Comparison of ENCODE assay signal across 16 cellular contexts in the genomic region with DNA sequence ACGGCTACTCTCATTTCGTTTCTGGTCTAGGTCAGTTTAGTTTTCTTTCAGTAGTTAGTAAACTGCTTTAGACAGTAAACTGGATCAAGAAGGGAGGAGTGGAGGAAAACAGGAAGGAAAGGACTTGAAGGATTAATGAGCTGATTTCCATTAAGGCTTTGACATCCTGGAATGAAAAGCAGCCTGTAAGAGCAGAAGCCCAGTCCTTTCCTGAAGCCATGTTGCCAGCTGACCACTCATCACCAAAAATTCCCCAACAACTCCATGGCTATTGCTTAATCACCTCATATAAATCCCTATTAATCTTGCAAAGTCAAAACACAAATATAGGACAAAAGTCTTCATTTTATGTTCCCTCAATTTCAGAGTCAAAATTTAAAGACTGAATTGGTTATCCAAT.
DNase-seq lines count a peak whose midpoint lies in the region; ATAC-seq, FAIRE-seq and TF ChIP-seq lines count a peak whose summit lies in the region.
"Had no signal": no experiment of that assay in that cellular context is flagged by ENCODE, and none has a peak within 500 bp of the region (broad histone marks: within the 10 kb centered on the region; RNA-seq: fewer than 3 reads in every experiment).

No MANE protein-coding gene starts in this region.

- peaks cover 9% of the 10 kb centered on the region for H4K20me1 ChIP-seq in astrocyte (ENCODE audit: insufficient read depth, low read length)
- H4K20me1 ChIP-seq in hepatocyte (ENCODE audit: insufficient read depth, poor library complexity, severe bottlenecking), result no peaks in the 10 kb centered on the region

- peaks cover 4% of the 10 kb centered on the region for H3K36me3 Mint-ChIP-seq in astrocyte (ENCODE audit: low read depth, unreplicated experiment)

- H3K9ac ChIP-seq in astrocyte (ENCODE audit: low read length), result no peak overlapping the region

- H3K4me3 ChIP-seq in astrocyte (ENCODE audit: insufficient read depth, low read depth, low read length) (no peak overlapping the region), hepatocyte (no peak overlapping the region), spleen (no peak overlapping the region), pancreas (no peak overlapping the region)

- no peaks in the 10 kb centered on the region for H3K9me2 ChIP-seq in hepatocyte (replicated peaks; ENCODE audit: insufficient read depth)

- no peaks in the 10 kb centered on the region for H3K36me3 ChIP-seq in astrocyte (ENCODE audit: insufficient read depth, low read length)
- no peaks in the 10 kb centered on the region for H3K36me3 ChIP-seq in hepatocyte (replicated peaks; ENCODE audit: insufficient read depth, low read depth)
- H3K36me3 ChIP-seq in spleen, result peaks cover 0 to 39% (median 8%) of the 10 kb centered on the region in 6 donors
- no peaks in the 10 kb centered on the region for H3K36me3 ChIP-seq in pancreas

- H3K4me1 ChIP-seq in astrocyte (ENCODE audit: insufficient read depth, low read length), result peaks cover 41% of the 10 kb centered on the region
- H3K4me1 ChIP-seq in hepatocyte (ENCODE audit: insufficient read depth), result peaks cover 27% of the 10 kb centered on the region
- peaks cover 3 to 22% (median 10%) of the 10 kb centered on the region in 6 donors for H3K4me1 ChIP-seq in spleen
- peaks cover 6 to 17% (median 16%) of the 10 kb centered on the region in 3 donors for H3K4me1 ChIP-seq in pancreas

- intact Hi-C loops in spleen (cut with DNase I; ENCODE audit: low total_unique reads), result no loop called here
- intact Hi-C loops in pancreas (cut with DNase I), result no loop called here

- TF ChIP-seq CTCF in astrocyte (IDR thresholded peaks at IDR 0.05; ENCODE audit: insufficient read depth, low read depth, low read length) (no peak), hepatocyte (IDR thresholded peaks at IDR 0.05; ENCODE audit: poor library complexity) (no peak), spleen (IDR thresholded peaks at IDR 0.05 in 8 of 11, conservative IDR thresholded peaks at IDR 0.05 in 3 of 11) (no peak), pancreas (IDR thresholded peaks at IDR 0.05) (no peak)

- peak overlapping the region; percentile 3 for H3K4me2 ChIP-seq in astrocyte (ENCODE audit: low read length)
- H3K4me2 ChIP-seq in hepatocyte, result no peak overlapping the region

- no peaks in the 10 kb centered on the region for H3K9me3 ChIP-seq in astrocyte (ENCODE audit: insufficient read depth, low read depth, low read length)
- no peaks in the 10 kb centered on the region for H3K9me3 ChIP-seq in hepatocyte (ENCODE audit: low read depth)
- H3K9me3 ChIP-seq in spleen, result no peaks in the 10 kb centered on the region
- no peaks in the 10 kb centered on the region for H3K9me3 ChIP-seq in pancreas

- TF ChIP-seq POLR2A in spleen (IDR thresholded peaks at IDR 0.05), result no peak

- FAIRE-seq in astrocyte (lab: Jason Lieb, UNC), result no peak
- FAIRE-seq in pancreas (lab: Jason Lieb, UNC), result no peak

- H3K27ac ChIP-seq in astrocyte (ENCODE audit: low read depth, low read length) (peak overlapping the region; percentile 56), hepatocyte (peak overlapping the region; percentile 52), spleen (peak overlapping the region in 6 of 8 donors; percentile 21 to 55 (median 44)), pancreas (no peak overlapping the region)
- H3K27ac ChIP-seq: foreskin keratinocyte had no signal

- H3K4me1 Mint-ChIP-seq in astrocyte (ENCODE audit: low read depth, unreplicated experiment), result peaks cover 41% of the 10 kb centered on the region

- H3K79me2 ChIP-seq in astrocyte (ENCODE audit: insufficient read depth, low read length) (no peaks in the 10 kb centered on the region), hepatocyte (no peaks in the 10 kb centered on the region)

- no peak overlapping the region for H3K4me3 Mint-ChIP-seq in astrocyte (ENCODE audit: unreplicated experiment)
- H3K4me3 Mint-ChIP-seq: activated T-cell treated with anti-CD3 and anti-CD28 coated beads, Interleukin-2, amount 50 U/mL, for 4 hours had no signal

- no peaks in the 10 kb centered on the region for H3K9me3 Mint-ChIP-seq in astrocyte (ENCODE audit: unreplicated experiment)
- H3K9me3 Mint-ChIP-seq: activated T-cell treated with anti-CD3 and anti-CD28 coated beads, Interleukin-2, amount 50 U/mL, for 4 hours had no signal

- H3K27me3 ChIP-seq in astrocyte (ENCODE audit: insufficient read depth, low read length), result no peaks in the 10 kb centered on the region
- H3K27me3 ChIP-seq in hepatocyte, result no peaks in the 10 kb centered on the region
- H3K27me3 ChIP-seq in spleen (replicated peaks in 1 of 7), result no peaks in the 10 kb centered on the region
- H3K27me3 ChIP-seq in pancreas, result no peaks in the 10 kb centered on the region
- H3K27me3 ChIP-seq: foreskin keratinocyte had no signal

- peak overlapping the region; percentile 90 for H3K27ac Mint-ChIP-seq in astrocyte (ENCODE audit: unreplicated experiment)

- ATAC-seq in pancreas, result no peak
- no peak for ATAC-seq in HG03039 (IDR thresholded peaks at IDR 0.05; ENCODE audit: unreplicated experiment)
- ATAC-seq: activated T-cell treated with anti-CD3 and anti-CD28 coated beads, Interleukin-2, amount 50 U/mL, for 4 hours had no signal

- DNase-seq in GM04504 (ENCODE audit: low read depth), result peak; percentile 70
- DNase-seq in astrocyte (ENCODE audit: low read depth), result peak; percentile 75
- DNase-seq in hepatocyte (ENCODE audit: low spot score), result no peak
- no peak for DNase-seq in spleen
- DNase-seq in NCI-H1105 treated with DMSO at 0.1 percent for 48 hours (lab: John Stamatoyannopoulos, UW), result no peak
- DNase-seq in pancreas, result no peak
- no peak for DNase-seq in NCI-H510A (lab: John Stamatoyannopoulos, UW)
- DNase-seq: activated CD4-positive, CD25-positive, alpha-beta regulatory T cell treated with anti-CD3 and anti-CD28 coated beads, Interleukin-2, amount 50 U/mL, for 72 hours; activated T-cell treated with anti-CD3 and anti-CD28 coated beads, Interleukin-2, amount 50 U/mL, for 4 hours; COR-L47; NCI-H1436; NCI-H774; stimulated activated CD4-positive, alpha-beta T cell treated with anti-CD3 and anti-CD28 coated beads, Interleukin-2, amount 100 ng/mL, for 48 hours; stimulated activated naive CD4-positive, alpha-beta T cell treated with Interleukin-2 at 50 U/mL for 16 hours had no signal

- no peak overlapping the region for H2AFZ ChIP-seq in astrocyte (ENCODE audit: low read depth, low read length)
- H2AFZ ChIP-seq in hepatocyte, result no peak overlapping the region

- WGBS in hepatocyte (ENCODE audit: low lambda C conversion rate, missing lambda C conversion rate), result 72% methylated on average over 2 of the region's 2 CpGs
- WGBS in spleen, 5 donors, result 75 to 87% (median 84%) methylated on average over 2 of the region's 2 CpGs
- 90 to 91% methylated on average over 2 of the region's 2 CpGs for WGBS in pancreas, 2 donors

- no peaks in the 10 kb centered on the region for H3K27me3 Mint-ChIP-seq in astrocyte (ENCODE audit: low read depth, unreplicated experiment)

Comparison
In these comparisons a context has a peak if more than half of its experiments do, and no peak if none do; other contexts are left out.
1. DNase-seq: peak in GM04504 (single experiment) and astrocyte (single experiment); none in hepatocyte (single experiment), spleen (single experiment), NCI-H1105 treated with DMSO at 0.1 percent for 48 hours (single experiment), pancreas (0 of 6) and NCI-H510A (single experiment).
2. H3K27ac ChIP-seq: peak in astrocyte (single experiment), hepatocyte (single experiment) and spleen (6 of 8); none in pancreas (0 of 4).